26 cellular contexts compared by ENCODE assay signal in genomic region chr4:44704673-44705072, GRCh38. TPM values are rescaled to one million over a fixed set of nuclear protein-coding genes. Genes with fewer than 3 reads are reported as not detected.
DNase-seq lines count a peak whose midpoint lies in the region; ATAC-seq, FAIRE-seq and TF ChIP-seq lines count a peak whose summit lies in the region.
"Had no signal": no experiment of that assay in that cellular context is flagged by ENCODE, and none has a peak within 500 bp of the region (broad histone marks: within the 10 kb centered on the region; RNA-seq: fewer than 3 reads in every experiment).

No MANE protein-coding gene starts in this region.

- DNase-seq in HepG2 (ENCODE audit: low spot score) (no peak), right lobe of liver (no peak), GM12878 (ENCODE audit: low read depth, low spot score) (no peak), NCI-H1930 (lab: John Stamatoyannopoulos, UW) (no peak)
- DNase-seq: ACHN; BE2C; C1 segment of cervical spinal cord; CD4-positive, alpha-beta memory T cell; CD4-positive, CD25-positive, alpha-beta regulatory T cell; CD8-positive, alpha-beta memory T cell; COR-L47; DMS 273 treated with DMSO at 0.1 percent for 48 hours; DMS153; DMS53; DMS79; GF-D8 had no signal

- no peaks in the 10 kb centered on the region for H3K27me3 ChIP-seq in HepG2 (ENCODE audit: control insufficient read depth in 1 of 2, insufficient read depth in 2 of 2, low read length in 2 of 2)
- no peaks in the 10 kb centered on the region for H3K27me3 ChIP-seq in right lobe of liver
- no peaks in the 10 kb centered on the region for H3K27me3 ChIP-seq in GM12878 (replicated peaks in 1 of 2; ENCODE audit: control insufficient read depth in 2 of 2, insufficient read depth in 2 of 2, low read length in 1 of 2)
- H3K27me3 ChIP-seq: BE2C, BLaER1 had no signal

- CTCF ChIA-PET in HepG2 (lab: Yijun Ruan, JAX; ENCODE audit: low intra/inter-chr PET ratio, low total read pairs) (no interaction called here), GM12878 (lab: Yijun Ruan, JAX) (no interaction called here)

- TF ChIP-seq POLR2A in HepG2 (IDR thresholded peaks at IDR 0.05; ENCODE audit: insufficient read depth in 1 of 2, low read depth in 2 of 2, low read length in 2 of 2) (no peak), right lobe of liver (IDR thresholded peaks at IDR 0.05) (no peak), GM12878 (IDR thresholded peaks at IDR 0.05; ENCODE audit: low read depth, low read length) (no peak)

- H3K36me3 ChIP-seq in HepG2 (replicated peaks in 1 of 2; ENCODE audit: control insufficient read depth in 1 of 2, insufficient read depth in 2 of 2, low read length in 2 of 2): peaks cover 0 to 24% of the 10 kb centered on the region in 2 experiments; a peak in 2 of 5 replicates
- H3K36me3 ChIP-seq in right lobe of liver: peaks cover 0 to 27% (median 2%) of the 10 kb centered on the region in 4 donors
- H3K36me3 ChIP-seq in GM12878 (ENCODE audit: control insufficient read depth in 2 of 2, insufficient read depth in 2 of 2, low read length in 1 of 2): peaks cover 0 to 7% of the 10 kb centered on the region in 2 experiments; a peak in 2 of 4 replicates

- H2AFZ ChIP-seq in HepG2 (ENCODE audit: low read length): no peak overlapping the region
- no peak overlapping the region for H2AFZ ChIP-seq in GM12878 (ENCODE audit: control insufficient read depth, low read depth, low read length)

- intact Hi-C loops in HepG2 (cut with micrococcal nuclease; ENCODE audit: unreplicated experiment): no loop called here
- intact Hi-C loops in right lobe of liver (cut with DNase I): no loop called here
- intact Hi-C loops in GM12878 (cut with micrococcal nuclease; ENCODE audit: unreplicated experiment): no loop called here

- TF ChIP-seq CTCF in HepG2 (CRISPR knock-in tag; IDR thresholded peaks at IDR 0.05) (no peak), right lobe of liver (IDR thresholded peaks at IDR 0.05) (no peak), GM12878 (IDR thresholded peaks at IDR 0.05 in 2 of 3, conservative IDR thresholded peaks at IDR 0.05 in 1 of 3; ENCODE audit: control insufficient read depth in 2 of 3, extremely low read depth in 1 of 3, insufficient read depth in 1 of 3, low read depth in 3 of 3, low read length in 3 of 3) (no peak)

- POLR2A ChIA-PET in HepG2 (lab: Yijun Ruan, JAX) (no interaction called here), GM12878 (lab: Charles Lee) (no interaction called here)

- H3K27ac ChIP-seq in HepG2 (ENCODE audit: extremely low read length, insufficient read depth, low read length) (no peak overlapping the region), right lobe of liver (no peak overlapping the region), GM12878 (ENCODE audit: control insufficient read depth, insufficient read depth) (no peak overlapping the region)
- H3K27ac ChIP-seq: 22Rv1, BLaER1 had no signal

- no peak for FAIRE-seq in HepG2 (lab: Jason Lieb, UNC)
- no peak for FAIRE-seq in GM12878 (lab: Jason Lieb, UNC)
- FAIRE-seq: GM12892, GM18507, GM19239 had no signal

- H3K79me2 ChIP-seq in HepG2 (ENCODE audit: insufficient read depth, low read length): no peaks in the 10 kb centered on the region
- H3K79me2 ChIP-seq in GM12878 (ENCODE audit: control insufficient read depth, insufficient read depth, low read length): no peaks in the 10 kb centered on the region

- TF ChIP-seq EP300 in HepG2 (IDR thresholded peaks at IDR 0.05; ENCODE audit: low read depth in 2 of 2, low read length in 2 of 2) (no peak), HepG2 (CRISPR knock-in tag; IDR thresholded peaks at IDR 0.05; ENCODE audit: borderline replicate concordance) (no peak), GM12878 (IDR thresholded peaks at IDR 0.05; ENCODE audit: borderline replicate concordance in 1 of 2, control insufficient read depth in 1 of 2, low read depth in 2 of 2, low read length in 2 of 2) (no peak)

- no peak overlapping the region for H3K4me2 ChIP-seq in HepG2 (ENCODE audit: low read depth, low read length)
- no peak overlapping the region for H3K4me2 ChIP-seq in GM12878 (ENCODE audit: control insufficient read depth, insufficient read depth)
- H3K4me2 ChIP-seq: BLaER1 had no signal

- H3K4me3 ChIP-seq in HepG2 (replicated peaks in 1 of 3; ENCODE audit: insufficient read depth in 1 of 3, low read depth in 2 of 3, low read length in 3 of 3) (no peak overlapping the region), right lobe of liver (no peak overlapping the region), GM12878 (no peak overlapping the region)
- H3K4me3 ChIP-seq: BLaER1 had no signal

- WGBS in HepG2 (ENCODE audit: low lambda C conversion rate): 96% methylated on average over 4 of the region's 4 CpGs
- 85% methylated on average over 4 of the region's 4 CpGs for WGBS in right lobe of liver (ENCODE audit: insufficient coverage, low coverage, low lambda C conversion rate, missing lambda C conversion rate)
- 71% methylated on average over 4 of the region's 4 CpGs for WGBS in GM12878 (ENCODE audit: insufficient coverage, insufficient replicate concordance, low lambda C conversion rate, missing lambda C conversion rate)

- SMC1A ChIA-PET in GM12878 (lab: Charles Lee; ENCODE audit: uncharacterized antibody, unreplicated experiment): no interaction called here

- in situ Hi-C loops in HepG2 (cut with HindIII; ENCODE audit: extremely low pct_ligation_motif_present, low pct_unique_long_range_greater_than_20kb): no loop called here
- in situ Hi-C loops in GM12878 (cut with MboI): no loop called here

- TF ChIP-seq RAD21 in HepG2 (CRISPR knock-in tag; IDR thresholded peaks at IDR 0.05) (no peak), GM12878 (IDR thresholded peaks at IDR 0.05; ENCODE audit: insufficient read depth, low read depth, low read length) (no peak)

- no peaks in the 10 kb centered on the region for H4K20me1 ChIP-seq in HepG2 (ENCODE audit: insufficient read depth, low read length)
- no peaks in the 10 kb centered on the region for H4K20me1 ChIP-seq in GM12878 (ENCODE audit: control insufficient read depth, insufficient read depth)

- H3K9ac ChIP-seq in HepG2 (ENCODE audit: insufficient read depth, low read depth, low read length) (no peak overlapping the region), GM12878 (ENCODE audit: control insufficient read depth, insufficient read depth, low read length) (no peak overlapping the region)
- H3K9ac ChIP-seq: BLaER1 had no signal

- RAD21 ChIA-PET in GM12878 (lab: Charles Lee; ENCODE audit: unreplicated experiment): no interaction called here

- H3K9me3 ChIP-seq in HepG2 (ENCODE audit: low read length) (no peaks in the 10 kb centered on the region), right lobe of liver (no peaks in the 10 kb centered on the region), GM12878 (replicated peaks; ENCODE audit: control insufficient read depth, insufficient read depth, low read length) (no peaks in the 10 kb centered on the region)
- H3K9me3 ChIP-seq: BE2C, BLaER1 had no signal

- ATAC-seq in HepG2 (no peak), right lobe of liver (no peak), GM12878 (no peak), GM18870 (IDR thresholded peaks at IDR 0.05; ENCODE audit: unreplicated experiment) (no peak)

- H3K4me1 ChIP-seq in HepG2 (ENCODE audit: insufficient read depth, low read length): no peaks in the 10 kb centered on the region
- H3K4me1 ChIP-seq in right lobe of liver: no peaks in the 10 kb centered on the region
- no peaks in the 10 kb centered on the region for H3K4me1 ChIP-seq in GM12878 (ENCODE audit: control insufficient read depth, insufficient read depth, low read length)
- H3K4me1 ChIP-seq: BLaER1 had no signal

- no TSS peak for BruUV-seq in HepG2 (replicated peaks; lab: Mats Ljungman, UMichigan)
- no TSS peak for BruUV-seq in GM12878 (replicated peaks; lab: Mats Ljungman, UMichigan)

RNA-seq across cellular contexts. Expression of gene GNPDA2, which starts 21.7 kb away (rescaled TPM):
- 9.0 and 11.5 TPM in 2 replicates for total RNA-seq in HepG2 (2016; rRNA removed; fragmentation: Illumina TruSeq; extraction: Trizol)
- 1.6 and 2.8 TPM in 2 replicates for total RNA-seq in HepG2 (2016; cell fraction: cytosol; rRNA removed; fragmentation: Illumina TruSeq; extraction: Trizol; ENCODE audit: low read depth)
- total RNA-seq in HepG2 (2016; cell fraction: insoluble cytoplasmic fraction; rRNA removed; fragmentation: Illumina TruSeq; extraction: Trizol): 8.2 and 10.8 TPM in 2 replicates
- total RNA-seq in HepG2 (2016; cell fraction: membrane; rRNA removed; fragmentation: Illumina TruSeq; extraction: Trizol): 3.6 and 4.1 TPM in 2 replicates
- total RNA-seq in HepG2 (2016; cell fraction: nucleus; rRNA removed; fragmentation: Illumina TruSeq; extraction: Trizol): 8.8 and 9.9 TPM in 2 replicates
- 4.2 and 5.4 TPM in 2 replicates for polyA plus RNA-seq in HepG2 (2011; rRNA removed)
- polyA plus RNA-seq in HepG2 (2011; cell fraction: cytosol; rRNA removed): 1.9 and 3.1 TPM in 2 replicates
- polyA plus RNA-seq in HepG2 (2011; cell fraction: nucleus; rRNA removed): 1.6 and 2.1 TPM in 2 replicates
- polyA plus RNA-seq in HepG2 (2012): 5.3 and 6.8 TPM in 2 replicates
- 0.99 and 1.2 TPM in 2 replicates for polyA plus RNA-seq in HepG2 (2016; cell fraction: cytosol; fragmentation: Illumina TruSeq; extraction: Trizol; ENCODE audit: low read depth)
- 8.0 and 9.2 TPM in 2 replicates for polyA plus RNA-seq in HepG2 (2016; cell fraction: insoluble cytoplasmic fraction; fragmentation: Illumina TruSeq; extraction: Trizol; ENCODE audit: low read depth)
- polyA plus RNA-seq in HepG2 (2016; cell fraction: membrane; fragmentation: Illumina TruSeq; extraction: Trizol; ENCODE audit: low read depth): 2.6 TPM in 2 replicates
- 8.5 and 8.6 TPM in 2 replicates for polyA plus RNA-seq in HepG2 (2016; cell fraction: nucleus; fragmentation: Illumina TruSeq; extraction: Trizol; ENCODE audit: insufficient read depth, low read depth)
- polyA minus RNA-seq in HepG2 (2011; rRNA and poly(A)+ RNA removed; ENCODE audit: low replicate concordance): 3.6 and 8.7 TPM in 2 replicates
- polyA minus RNA-seq in HepG2 (2011; cell fraction: cytosol; rRNA and poly(A)+ RNA removed): 3.3 and 3.5 TPM in 2 replicates
- 15.5 and 17.8 TPM in 2 replicates for polyA minus RNA-seq in HepG2 (2011; cell fraction: nucleus; rRNA and poly(A)+ RNA removed)
- total RNA-seq in right lobe of liver: 1 to 10 TPM; 1.3 to 3.5 (median 2.0) TPM
- 27.2 and 29.7 TPM in 2 replicates for total RNA-seq in GM12878 (2013; cell fraction: nucleolus; rRNA removed)
- 20.3 and 24.6 TPM in 2 replicates for total RNA-seq in GM12878 (2014; rRNA removed)
- 21.7 and 23.4 TPM in 2 replicates for total RNA-seq in GM12878 (2014; rRNA removed; fragmentation: Illumina TruSeq; extraction: Trizol)
- 16.7 and 20.1 TPM in 2 replicates for total RNA-seq in GM12878 (2021)
- polyA plus RNA-seq in GM12878 (2011; ENCODE audit: low read depth): 10.7 TPM
- 24.5 and 35.1 TPM in 2 replicates for polyA plus RNA-seq in GM12878 (2011; rRNA removed)
- 8.4 and 9.0 TPM in 2 replicates for polyA plus RNA-seq in GM12878 (2011; cell fraction: cytosol; rRNA removed)
- polyA plus RNA-seq in GM12878 (2011; cell fraction: nucleus; rRNA removed): 12.5 and 14.9 TPM in 2 replicates
- polyA plus RNA-seq in GM12878 (2012): 17.6 and 18.4 TPM in 2 replicates
- 23.1 and 27.3 TPM in 2 replicates for polyA plus RNA-seq in GM12878 (2014; fragmentation: Illumina TruSeq; extraction: Trizol)
- polyA plus RNA-seq in GM12878 (2014; fragmentation: Nextera tagmentation; extraction: Ambion mirVana): 10 to 100 TPM; 29.8 to 45.8 TPM
- 16.5 and 21.4 TPM in 2 replicates for polyA plus RNA-seq in GM12878 (2014; rRNA removed)
- polyA plus RNA-seq in GM12878 (2016; fragmentation: Nextera tagmentation; extraction: Ambion mirVana): 10 to 100 TPM; 26.2 to 26.5 TPM
- polyA minus RNA-seq in GM12878 (2011; rRNA and poly(A)+ RNA removed): 13.1 and 16.5 TPM in 2 replicates
- polyA minus RNA-seq in GM12878 (2011; cell fraction: cytosol; rRNA and poly(A)+ RNA removed): 3.5 and 4.7 TPM in 2 replicates
- polyA minus RNA-seq in GM12878 (2011; cell fraction: nucleus; rRNA and poly(A)+ RNA removed): 20.6 and 26.9 TPM in 2 replicates

RNA-seq across cellular contexts. Expression of gene GUF1, which starts 26.5 kb away (rescaled TPM):
- total RNA-seq in HepG2 (2016; rRNA removed; fragmentation: Illumina TruSeq; extraction: Trizol) (24.6 and 26.6 TPM in 2 replicates), right lobe of liver (10 to 100 TPM in 4 of 6 experiments, 1 to 10 TPM in 2; 8.8 to 17.2 (median 11.2) TPM), GM12878 (2014; rRNA removed) (21.5 and 23.9 TPM in 2 replicates), GM12878 (2014; rRNA removed; fragmentation: Illumina TruSeq; extraction: Trizol) (26.9 and 27.4 TPM in 2 replicates), GM12878 (2021) (26.2 and 27.2 TPM in 2 replicates)
- total RNA-seq in HepG2 (2016; cell fraction: cytosol; rRNA removed; fragmentation: Illumina TruSeq; extraction: Trizol; ENCODE audit: low read depth): 2.6 and 3.2 TPM in 2 replicates
- total RNA-seq in HepG2 (2016; cell fraction: insoluble cytoplasmic fraction; rRNA removed; fragmentation: Illumina TruSeq; extraction: Trizol): 24.6 and 26.8 TPM in 2 replicates
- total RNA-seq in HepG2 (2016; cell fraction: membrane; rRNA removed; fragmentation: Illumina TruSeq; extraction: Trizol): 11.6 TPM in 2 replicates
- total RNA-seq in HepG2 (2016; cell fraction: nucleus; rRNA removed; fragmentation: Illumina TruSeq; extraction: Trizol): 27.5 and 27.9 TPM in 2 replicates
- polyA plus RNA-seq in HepG2 (2011; rRNA removed) (8.7 and 10.3 TPM in 2 replicates), GM12878 (2011; rRNA removed) (23.4 and 33.5 TPM in 2 replicates), GM12878 (2014; fragmentation: Illumina TruSeq; extraction: Trizol) (37.1 and 48.2 TPM in 2 replicates), GM12878 (2014; fragmentation: Nextera tagmentation; extraction: Ambion mirVana) (10 to 100 TPM in 1 of 2 experiments, 1 to 10 TPM in 1; 5.8 to 11.5 TPM), GM12878 (2014; rRNA removed) (15.1 and 16.1 TPM in 2 replicates), GM12878 (2016; fragmentation: Nextera tagmentation; extraction: Ambion mirVana) (10 to 100 TPM; 35.5 to 36.5 TPM)
- polyA plus RNA-seq in HepG2 (2011; cell fraction: cytosol; rRNA removed): 3.8 and 5.8 TPM in 2 replicates
- 11.7 TPM in 2 replicates for polyA plus RNA-seq in HepG2 (2011; cell fraction: nucleus; rRNA removed)
- 10.8 and 13.2 TPM in 2 replicates for polyA plus RNA-seq in HepG2 (2012)
- polyA plus RNA-seq in HepG2 (2016; cell fraction: cytosol; fragmentation: Illumina TruSeq; extraction: Trizol; ENCODE audit: low read depth): 3.4 and 4.0 TPM in 2 replicates
- polyA plus RNA-seq in HepG2 (2016; cell fraction: insoluble cytoplasmic fraction; fragmentation: Illumina TruSeq; extraction: Trizol; ENCODE audit: low read depth): 29.7 and 30.0 TPM in 2 replicates
- polyA plus RNA-seq in HepG2 (2016; cell fraction: membrane; fragmentation: Illumina TruSeq; extraction: Trizol; ENCODE audit: low read depth): 10.4 and 12.2 TPM in 2 replicates
- 31.9 and 35.1 TPM in 2 replicates for polyA plus RNA-seq in HepG2 (2016; cell fraction: nucleus; fragmentation: Illumina TruSeq; extraction: Trizol; ENCODE audit: insufficient read depth, low read depth)
- 5.9 and 10.4 TPM in 2 replicates for polyA minus RNA-seq in HepG2 (2011; rRNA and poly(A)+ RNA removed; ENCODE audit: low replicate concordance)
- polyA minus RNA-seq in HepG2 (2011; cell fraction: cytosol; rRNA and poly(A)+ RNA removed): 10.6 and 13.2 TPM in 2 replicates
- 55.6 and 61.2 TPM in 2 replicates for polyA minus RNA-seq in HepG2 (2011; cell fraction: nucleus; rRNA and poly(A)+ RNA removed)
- 61.4 and 67.0 TPM in 2 replicates for total RNA-seq in GM12878 (2013; cell fraction: nucleolus; rRNA removed)
- 10.1 TPM for polyA plus RNA-seq in GM12878 (2011; ENCODE audit: low read depth)
- polyA plus RNA-seq in GM12878 (2011; cell fraction: cytosol; rRNA removed): 9.2 and 9.3 TPM in 2 replicates
- polyA plus RNA-seq in GM12878 (2011; cell fraction: nucleus; rRNA removed): 27.1 and 29.8 TPM in 2 replicates
- polyA plus RNA-seq in GM12878 (2012): 15.5 and 18.4 TPM in 2 replicates
- 13.6 and 19.0 TPM in 2 replicates for polyA minus RNA-seq in GM12878 (2011; rRNA and poly(A)+ RNA removed)
- polyA minus RNA-seq in GM12878 (2011; cell fraction: cytosol; rRNA and poly(A)+ RNA removed): 6.4 and 6.7 TPM in 2 replicates
- 32.4 and 50.4 TPM in 2 replicates for polyA minus RNA-seq in GM12878 (2011; cell fraction: nucleus; rRNA and poly(A)+ RNA removed)

RNA-seq across cellular contexts. Expression of gene YIPF7, which starts 53.2 kb away (rescaled TPM):
- not detected in 2 replicates for total RNA-seq in HepG2 (2016; rRNA removed; fragmentation: Illumina TruSeq; extraction: Trizol)
- total RNA-seq in HepG2 (2016; cell fraction: cytosol; rRNA removed; fragmentation: Illumina TruSeq; extraction: Trizol; ENCODE audit: low read depth): not detected in 2 replicates
- not detected in 2 replicates for total RNA-seq in HepG2 (2016; cell fraction: insoluble cytoplasmic fraction; rRNA removed; fragmentation: Illumina TruSeq; extraction: Trizol)
- total RNA-seq in HepG2 (2016; cell fraction: membrane; rRNA removed; fragmentation: Illumina TruSeq; extraction: Trizol): not detected in 2 replicates
- not detected in 2 replicates for total RNA-seq in HepG2 (2016; cell fraction: nucleus; rRNA removed; fragmentation: Illumina TruSeq; extraction: Trizol)
- 0.12 TPM in 1 of 2 replicates, not detected in the other for polyA plus RNA-seq in HepG2 (2011; rRNA removed)
- polyA plus RNA-seq in HepG2 (2011; cell fraction: cytosol; rRNA removed): not detected in 2 replicates
- polyA plus RNA-seq in HepG2 (2011; cell fraction: nucleus; rRNA removed): not detected in 2 replicates
- polyA plus RNA-seq in HepG2 (2012): not detected in 2 replicates
- polyA plus RNA-seq in HepG2 (2016; cell fraction: cytosol; fragmentation: Illumina TruSeq; extraction: Trizol; ENCODE audit: low read depth): not detected in 2 replicates
- not detected in 2 replicates for polyA plus RNA-seq in HepG2 (2016; cell fraction: insoluble cytoplasmic fraction; fragmentation: Illumina TruSeq; extraction: Trizol; ENCODE audit: low read depth)
- polyA plus RNA-seq in HepG2 (2016; cell fraction: membrane; fragmentation: Illumina TruSeq; extraction: Trizol; ENCODE audit: low read depth): not detected in 2 replicates
- polyA plus RNA-seq in HepG2 (2016; cell fraction: nucleus; fragmentation: Illumina TruSeq; extraction: Trizol; ENCODE audit: insufficient read depth, low read depth): not detected in 2 replicates
- polyA minus RNA-seq in HepG2 (2011; rRNA and poly(A)+ RNA removed; ENCODE audit: low replicate concordance): not detected in 2 replicates
- not detected in 2 replicates for polyA minus RNA-seq in HepG2 (2011; cell fraction: cytosol; rRNA and poly(A)+ RNA removed)
- not detected in 2 replicates for polyA minus RNA-seq in HepG2 (2011; cell fraction: nucleus; rRNA and poly(A)+ RNA removed)
- not detected for total RNA-seq in right lobe of liver
- total RNA-seq in GM12878 (2013; cell fraction: nucleolus; rRNA removed): not detected in 2 replicates
- total RNA-seq in GM12878 (2014; rRNA removed): not detected in 2 replicates
- total RNA-seq in GM12878 (2014; rRNA removed; fragmentation: Illumina TruSeq; extraction: Trizol): not detected in 2 replicates
- not detected in 2 replicates for total RNA-seq in GM12878 (2021)
- not detected for polyA plus RNA-seq in GM12878 (2011; ENCODE audit: low read depth)
- 0.09 TPM in 1 of 2 replicates, not detected in the other for polyA plus RNA-seq in GM12878 (2011; rRNA removed)
- polyA plus RNA-seq in GM12878 (2011; cell fraction: cytosol; rRNA removed): not detected in 2 replicates
- 0.21 TPM in 1 of 2 replicates, not detected in the other for polyA plus RNA-seq in GM12878 (2011; cell fraction: nucleus; rRNA removed)
- not detected in 2 replicates for polyA plus RNA-seq in GM12878 (2012)
- not detected in 2 replicates for polyA plus RNA-seq in GM12878 (2014; fragmentation: Illumina TruSeq; extraction: Trizol)
- polyA plus RNA-seq in GM12878 (2014; fragmentation: Nextera tagmentation; extraction: Ambion mirVana): not detected
- polyA plus RNA-seq in GM12878 (2014; rRNA removed): not detected in 2 replicates
- polyA plus RNA-seq in GM12878 (2016; fragmentation: Nextera tagmentation; extraction: Ambion mirVana): under 1 TPM in 1 of 2 experiments, not detected in 1; 0.39 TPM
- not detected in 2 replicates for polyA minus RNA-seq in GM12878 (2011; rRNA and poly(A)+ RNA removed)
- polyA minus RNA-seq in GM12878 (2011; cell fraction: cytosol; rRNA and poly(A)+ RNA removed): not detected in 2 replicates
- polyA minus RNA-seq in GM12878 (2011; cell fraction: nucleus; rRNA and poly(A)+ RNA removed): not detected in 2 replicates
- total RNA-seq: A172; A673; CD4-positive, alpha-beta memory T cell; CD4-positive, CD25-positive, alpha-beta regulatory T cell; CD8-positive, alpha-beta memory T cell had no signal
- polyA plus RNA-seq: AG04450; CD14-positive monocyte; CD4-positive, alpha-beta memory T cell; CD4-positive, CD25-positive, alpha-beta regulatory T cell; CD8-positive, alpha-beta memory T cell had no signal

Comparison
In these comparisons a context has a peak if more than half of its experiments do, and no peak if none do; other contexts are left out.
1. Of the 75 proteins assayed by ChIP-seq in both HepG2 and GM12878: peak only in HepG2: none; only in GM12878: JUNB; in both: none; in neither: 73; mixed calls (peak in some experiments, not most) for 1.